17 cellular contexts compared by ENCODE assay signal in genomic region chr13:33785384-33785783, GRCh38.
"Had no signal": no experiment of that assay in that cellular context is flagged by ENCODE, and none has a peak within 500 bp of the region (broad histone marks: within the 10 kb centered on the region; RNA-seq: fewer than 3 reads in every experiment).

No MANE protein-coding gene starts in this region.

- H3K27me3 Mint-ChIP-seq: activated naive CD4-positive, alpha-beta T cell treated with anti-CD3 and anti-CD28 coated beads, Interleukin-2, amount 50 U/mL, for 24 hours had no signal

- H3K27ac Mint-ChIP-seq: activated CD4-positive, alpha-beta memory T cell treated with anti-CD3 and anti-CD28 coated beads for 36 hours; activated CD8-positive, alpha-beta memory T cell treated with anti-CD3 and anti-CD28 coated beads, Interleukin-2, amount 10 ng/mL, durations not matched to agents 7 days and 5 days; activated naive CD4-positive, alpha-beta T cell treated with anti-CD3 and anti-CD28 coated beads, Interleukin-2, amount 50 U/mL, for 24 hours had no signal

- H3K4me3 ChIP-seq: adrenal gland, colonic mucosa, hepatocyte, lung, ovary, stomach, thoracic aorta had no signal

- DNase-seq: activated CD4-positive, alpha-beta memory T cell treated with anti-CD3 and anti-CD28 coated beads for 36 hours; activated CD8-positive, alpha-beta memory T cell treated with anti-CD3 and anti-CD28 coated beads, Interleukin-2, amount 10 ng/mL, durations not matched to agents 7 days and 5 days; activated T-cell treated with anti-CD3 and anti-CD28 coated beads, Interleukin-2, amount 50 U/mL, for 1 hour; adrenal gland; colonic mucosa; islet precursor cell; ovary; stomach; T-helper 9 cell; WERI-Rb-1 had no signal

- H3K36me3 Mint-ChIP-seq: activated CD4-positive, alpha-beta memory T cell treated with anti-CD3 and anti-CD28 coated beads for 36 hours had no signal

- FAIRE-seq: endometrium had no signal

- H3K4me3 Mint-ChIP-seq: activated CD4-positive, alpha-beta memory T cell treated with anti-CD3 and anti-CD28 coated beads for 36 hours; activated CD8-positive, alpha-beta memory T cell treated with anti-CD3 and anti-CD28 coated beads, Interleukin-2, amount 10 ng/mL, durations not matched to agents 7 days and 5 days had no signal

- ATAC-seq: activated CD8-positive, alpha-beta memory T cell treated with anti-CD3 and anti-CD28 coated beads, Interleukin-2, amount 10 ng/mL, durations not matched to agents 7 days and 5 days; esophagus mucosa; sciatic nerve had no signal
